Comparison of ENCODE assay signal across 1 cellular context in genomic region chr4:70913947-70914445, GRCh38.
TF ChIP-seq lines count a peak whose summit lies in the region.

No MANE protein-coding gene starts in this region.

TF ChIP-seq in H1, 55 proteins besides CTCF, POLR2A, EP300 and RAD21:
- TF ChIP-seq POU5F1 (IDR thresholded peaks at IDR 0.05; ENCODE audit: low read depth, low read length) (no peak), YY1 (IDR thresholded peaks at IDR 0.05; ENCODE audit: low read depth, low read length) (no peak), EGR1 (IDR thresholded peaks at IDR 0.05; ENCODE audit: borderline replicate concordance, low read depth, low read length) (no peak), ASH2L (IDR thresholded peaks at IDR 0.05; ENCODE audit: low read length) (no peak), RNF2 (IDR thresholded peaks at IDR 0.05; ENCODE audit: borderline replicate concordance, low read depth, low read length, missing control alignments, poor library complexity, severe bottlenecking) (no peak), NRF1 (IDR thresholded peaks at IDR 0.05; ENCODE audit: low read depth, low read length) (no peak), TCF12 (IDR thresholded peaks at IDR 0.05; ENCODE audit: low read depth, low read length) (no peak), TBP (IDR thresholded peaks at IDR 0.05; ENCODE audit: low read depth, low read length) (no peak), SAP30 (IDR thresholded peaks at IDR 0.05; ENCODE audit: insufficient read depth, insufficient replicate concordance, low read length) (no peak)
